In genomic region chr12:131710464-131711457, GRCh38 we compare ENCODE assay signal across 8 cellular contexts. TPM values are rescaled to one million over a fixed set of nuclear protein-coding genes. Genes with fewer than 3 reads are reported as not detected.
DNase-seq lines count a peak whose midpoint lies in the region; ATAC-seq and TF ChIP-seq lines count a peak whose summit lies in the region.

Gene SFSWAP, plus strand, starts transcription at chr12:131711090. Its CDS starts 140 bp downstream, at chr12:131711230.

- peaks cover 27% of the 10 kb centered on the region for H3K4me1 Mint-ChIP-seq in chondrocyte (ENCODE audit: low read depth)

- H3K9me3 Mint-ChIP-seq in chondrocyte (ENCODE audit: low read depth), result peaks cover 9% of the 10 kb centered on the region

- H3K27ac Mint-ChIP-seq in chondrocyte (ENCODE audit: unreplicated experiment), result peak within 1 kb of the TSS; percentile 99

- H3K27me3 ChIP-seq in layer of hippocampus (ENCODE audit: control insufficient read depth, insufficient read depth, low read length), result no peaks in the 10 kb centered on the region

- peak; percentile 17 for TF ChIP-seq CTCF in chondrocyte (IDR thresholded peaks at IDR 0.05)

- no peaks in the 10 kb centered on the region for H3K27me3 Mint-ChIP-seq in chondrocyte (ENCODE audit: low read depth)

- DNase-seq in AG08395 (ENCODE audit: low spot score), result peak; percentile 85
- DNase-seq in NCI-H345 (lab: John Stamatoyannopoulos, UW), result peak; percentile 78
- DNase-seq in activated CD4-positive, alpha-beta T cell treated with anti-CD3 and anti-CD28 coated beads for 24 hours (ENCODE audit: low read depth in 2 of 2), result peak; percentile 52 to 73
- no peak for DNase-seq in chondrocyte (ENCODE audit: low spot score)
- DNase-seq in stimulated activated CD4-positive, alpha-beta T cell treated with anti-CD3 and anti-CD28 coated beads, Interleukin-1b, Interleukin-23, amount 100 ng/mL, for 24 hours (ENCODE audit: low read depth in 4 of 4, low spot score in 1 of 4), result peak; percentile 53 to 64 (median 56)

- H3K4me3 Mint-ChIP-seq in chondrocyte (ENCODE audit: unreplicated experiment), result peak within 1 kb of the TSS; percentile 88

- H3K36me3 Mint-ChIP-seq in chondrocyte (ENCODE audit: low read depth), result peaks cover 12% of the 10 kb centered on the region

- peak; percentile 90 for ATAC-seq in GM18867 (IDR thresholded peaks at IDR 0.05; ENCODE audit: unreplicated experiment)
- peak; percentile 85 for ATAC-seq in HG03097 (IDR thresholded peaks at IDR 0.05; ENCODE audit: low FRiP score, unreplicated experiment)

- H3K27ac ChIP-seq in layer of hippocampus (ENCODE audit: low read depth, low read length), result peak within 1 kb of the TSS; percentile 99

RNA-seq across cellular contexts. Expression of gene SFSWAP, which starts in this region (rescaled TPM):
- total RNA-seq in chondrocyte, result 32.5 to 38.8 TPM (median 33.0 TPM) in 3 replicates
